1 cellular context compared by ENCODE assay signal in the genomic region with DNA sequence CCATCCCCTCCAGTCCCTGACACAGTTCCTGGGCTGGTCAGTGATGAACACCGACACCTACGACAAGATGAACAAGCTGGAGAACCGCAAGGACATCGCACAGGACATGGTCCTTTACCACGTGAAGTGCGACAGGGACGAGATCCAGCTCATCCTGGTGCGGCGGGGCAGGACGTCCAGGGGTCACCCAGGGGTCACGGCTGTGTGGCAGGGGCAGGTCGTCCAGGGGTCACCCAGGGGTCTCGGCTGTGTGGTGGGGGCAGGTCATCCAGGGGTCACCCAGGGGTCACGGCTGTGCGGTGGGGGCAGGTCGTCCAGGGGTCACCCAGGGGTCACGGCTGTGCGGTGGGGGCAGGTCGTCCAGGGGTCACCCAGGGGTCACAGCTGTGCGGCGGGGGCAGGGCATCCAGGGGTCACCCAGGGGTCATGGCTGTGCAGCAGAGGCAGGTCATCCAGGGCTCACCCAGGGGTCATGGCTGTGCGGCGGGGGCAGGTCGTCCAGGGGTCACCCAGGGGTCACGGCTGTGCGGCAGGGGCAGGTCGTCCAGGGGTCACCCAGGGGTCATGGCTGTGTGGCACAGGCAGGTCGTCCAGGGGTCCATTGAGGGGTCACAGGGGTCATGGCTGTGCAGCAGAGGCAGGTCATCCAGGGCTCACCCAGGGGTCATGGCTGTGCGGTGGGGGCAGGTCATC.
TF ChIP-seq lines count a peak whose summit lies in the region.

No MANE protein-coding gene starts in this region.

TF ChIP-seq in GM23338, 12 proteins besides CTCF, POLR2A, EP300 and RAD21 (continued from another document):
- TF ChIP-seq, protein P1, sequence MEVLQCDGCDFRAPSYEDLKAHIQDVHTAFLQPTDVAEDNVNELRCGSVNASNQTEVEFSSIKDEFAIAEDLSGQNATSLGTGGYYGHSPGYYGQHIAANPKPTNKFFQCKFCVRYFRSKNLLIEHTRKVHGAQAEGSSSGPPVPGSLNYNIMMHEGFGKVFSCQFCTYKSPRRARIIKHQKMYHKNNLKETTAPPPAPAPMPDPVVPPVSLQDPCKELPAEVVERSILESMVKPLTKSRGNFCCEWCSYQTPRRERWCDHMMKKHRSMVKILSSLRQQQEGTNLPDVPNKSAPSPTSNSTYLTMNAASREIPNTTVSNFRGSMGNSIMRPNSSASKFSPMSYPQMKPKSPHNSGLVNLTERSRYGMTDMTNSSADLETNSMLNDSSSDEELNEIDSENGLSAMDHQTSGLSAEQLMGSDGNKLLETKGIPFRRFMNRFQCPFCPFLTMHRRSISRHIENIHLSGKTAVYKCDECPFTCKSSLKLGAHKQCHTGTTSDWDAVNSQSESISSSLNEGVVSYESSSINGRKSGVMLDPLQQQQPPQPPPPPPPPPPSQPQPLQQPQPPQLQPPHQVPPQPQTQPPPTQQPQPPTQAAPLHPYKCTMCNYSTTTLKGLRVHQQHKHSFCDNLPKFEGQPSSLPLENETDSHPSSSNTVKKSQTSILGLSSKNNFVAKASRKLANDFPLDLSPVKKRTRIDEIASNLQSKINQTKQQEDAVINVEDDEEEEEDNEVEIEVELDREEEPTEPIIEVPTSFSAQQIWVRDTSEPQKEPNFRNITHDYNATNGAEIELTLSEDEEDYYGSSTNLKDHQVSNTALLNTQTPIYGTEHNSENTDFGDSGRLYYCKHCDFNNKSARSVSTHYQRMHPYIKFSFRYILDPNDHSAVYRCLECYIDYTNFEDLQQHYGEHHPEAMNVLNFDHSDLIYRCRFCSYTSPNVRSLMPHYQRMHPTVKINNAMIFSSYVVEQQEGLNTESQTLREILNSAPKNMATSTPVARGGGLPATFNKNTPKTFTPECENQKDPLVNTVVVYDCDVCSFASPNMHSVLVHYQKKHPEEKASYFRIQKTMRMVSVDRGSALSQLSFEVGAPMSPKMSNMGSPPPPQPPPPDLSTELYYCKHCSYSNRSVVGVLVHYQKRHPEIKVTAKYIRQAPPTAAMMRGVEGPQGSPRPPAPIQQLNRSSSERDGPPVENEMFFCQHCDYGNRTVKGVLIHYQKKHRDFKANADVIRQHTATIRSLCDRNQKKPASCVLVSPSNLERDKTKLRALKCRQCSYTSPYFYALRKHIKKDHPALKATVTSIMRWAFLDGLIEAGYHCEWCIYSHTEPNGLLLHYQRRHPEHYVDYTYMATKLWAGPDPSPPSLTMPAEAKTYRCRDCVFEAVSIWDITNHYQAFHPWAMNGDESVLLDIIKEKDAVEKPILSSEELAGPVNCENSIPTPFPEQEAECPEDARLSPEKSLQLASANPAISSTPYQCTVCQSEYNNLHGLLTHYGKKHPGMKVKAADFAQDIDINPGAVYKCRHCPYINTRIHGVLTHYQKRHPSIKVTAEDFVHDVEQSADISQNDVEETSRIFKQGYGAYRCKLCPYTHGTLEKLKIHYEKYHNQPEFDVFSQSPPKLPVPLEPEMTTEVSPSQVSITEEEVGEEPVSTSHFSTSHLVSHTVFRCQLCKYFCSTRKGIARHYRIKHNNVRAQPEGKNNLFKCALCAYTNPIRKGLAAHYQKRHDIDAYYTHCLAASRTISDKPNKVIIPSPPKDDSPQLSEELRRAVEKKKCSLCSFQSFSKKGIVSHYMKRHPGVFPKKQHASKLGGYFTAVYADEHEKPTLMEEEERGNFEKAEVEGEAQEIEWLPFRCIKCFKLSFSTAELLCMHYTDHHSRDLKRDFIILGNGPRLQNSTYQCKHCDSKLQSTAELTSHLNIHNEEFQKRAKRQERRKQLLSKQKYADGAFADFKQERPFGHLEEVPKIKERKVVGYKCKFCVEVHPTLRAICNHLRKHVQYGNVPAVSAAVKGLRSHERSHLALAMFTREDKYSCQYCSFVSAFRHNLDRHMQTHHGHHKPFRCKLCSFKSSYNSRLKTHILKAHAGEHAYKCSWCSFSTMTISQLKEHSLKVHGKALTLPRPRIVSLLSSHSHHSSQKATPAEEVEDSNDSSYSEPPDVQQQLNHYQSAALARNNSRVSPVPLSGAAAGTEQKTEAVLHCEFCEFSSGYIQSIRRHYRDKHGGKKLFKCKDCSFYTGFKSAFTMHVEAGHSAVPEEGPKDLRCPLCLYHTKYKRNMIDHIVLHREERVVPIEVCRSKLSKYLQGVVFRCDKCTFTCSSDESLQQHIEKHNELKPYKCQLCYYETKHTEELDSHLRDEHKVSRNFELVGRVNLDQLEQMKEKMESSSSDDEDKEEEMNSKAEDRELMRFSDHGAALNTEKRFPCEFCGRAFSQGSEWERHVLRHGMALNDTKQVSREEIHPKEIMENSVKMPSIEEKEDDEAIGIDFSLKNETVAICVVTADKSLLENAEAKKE (CRISPR knock-in tag; IDR thresholded peaks at IDR 0.05), result no peak
- no peak for TF ChIP-seq EZH2phosphoT487 (IDR thresholded peaks at IDR 0.05; ENCODE audit: unreplicated experiment)
- TF ChIP-seq EZH2 (IDR thresholded peaks at IDR 0.05; ENCODE audit: low read depth, unreplicated experiment), result no peak
- TF ChIP-seq, protein P2, sequence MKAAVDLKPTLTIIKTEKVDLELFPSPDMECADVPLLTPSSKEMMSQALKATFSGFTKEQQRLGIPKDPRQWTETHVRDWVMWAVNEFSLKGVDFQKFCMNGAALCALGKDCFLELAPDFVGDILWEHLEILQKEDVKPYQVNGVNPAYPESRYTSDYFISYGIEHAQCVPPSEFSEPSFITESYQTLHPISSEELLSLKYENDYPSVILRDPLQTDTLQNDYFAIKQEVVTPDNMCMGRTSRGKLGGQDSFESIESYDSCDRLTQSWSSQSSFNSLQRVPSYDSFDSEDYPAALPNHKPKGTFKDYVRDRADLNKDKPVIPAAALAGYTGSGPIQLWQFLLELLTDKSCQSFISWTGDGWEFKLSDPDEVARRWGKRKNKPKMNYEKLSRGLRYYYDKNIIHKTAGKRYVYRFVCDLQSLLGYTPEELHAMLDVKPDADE (IDR thresholded peaks at IDR 0.05), result no peak
- TF ChIP-seq ZNF331 (CRISPR knock-in tag; IDR thresholded peaks at IDR 0.05; ENCODE audit: low read depth), result no peak
TF ChIP-seq in GM23338: peak in this region for 0.
